Comparison of ENCODE assay signal across 9 cellular contexts in genomic region chr2:105455488-105455991, GRCh38. TPM values are rescaled to one million over a fixed set of nuclear protein-coding genes. Genes with fewer than 3 reads are reported as not detected.
DNase-seq lines count a peak whose midpoint lies in the region; ATAC-seq lines count a peak whose summit lies in the region.
"Had no signal": no experiment of that assay in that cellular context is flagged by ENCODE, and none has a peak within 500 bp of the region (broad histone marks: within the 10 kb centered on the region; RNA-seq: fewer than 3 reads in every experiment).

No MANE protein-coding gene starts in this region.

- no peak overlapping the region for H3K4me3 ChIP-seq in SJSA1

- ATAC-seq in HG03108 (IDR thresholded peaks at IDR 0.05; ENCODE audit: unreplicated experiment) (no peak), HG02870 (IDR thresholded peaks at IDR 0.05; ENCODE audit: unreplicated experiment) (no peak), HG03135 (IDR thresholded peaks at IDR 0.05; ENCODE audit: unreplicated experiment) (no peak)

- DNase-seq in NCI-H748 (lab: John Stamatoyannopoulos, UW; ENCODE audit: unreplicated experiment) (peak; percentile 7), NCI-H748 treated with DMSO at 0.1 percent for 48 hours (lab: John Stamatoyannopoulos, UW) (no peak), SJSA1 (ENCODE audit: low read depth in 1 of 2, low spot score in 2 of 2) (peak; percentile 88), hepatic stellate cell (ENCODE audit: low spot score) (peak; percentile 91), NCI-H1694 treated with DMSO at 0.1 percent for 48 hours (lab: John Stamatoyannopoulos, UW) (no peak)

- no peaks in the 10 kb centered on the region for H3K36me3 ChIP-seq in SJSA1

- no peaks in the 10 kb centered on the region for H3K27me3 ChIP-seq in SJSA1 (replicated peaks)

- no peaks in the 10 kb centered on the region for H3K9me3 ChIP-seq in SJSA1 (replicated peaks)

- peak overlapping the region; percentile 80 for H3K27ac ChIP-seq in SJSA1

- H3K4me1 ChIP-seq in SJSA1 (replicated peaks): peaks cover 36% of the 10 kb centered on the region

RNA-seq across cellular contexts. Expression of gene FHL2, which starts 56.7 kb away (rescaled TPM):
- total RNA-seq in SJSA1 (2014; rRNA removed; shearing (Covaris generic)): 156 and 190 TPM in 2 replicates
- total RNA-seq: B cell had no signal

Comparison
In these comparisons a context has a peak if more than half of its experiments do, and no peak if none do; other contexts are left out.
1. DNase-seq: peak in NCI-H748 (single experiment), SJSA1 (2 of 2) and hepatic stellate cell (single experiment); none in NCI-H748 treated with DMSO at 0.1 percent for 48 hours (single experiment) and NCI-H1694 treated with DMSO at 0.1 percent for 48 hours (single experiment).